In genomic region chr15:75577401-75578205, GRCh38 we compare ENCODE assay signal across 8 cellular contexts. TPM values are rescaled to one million over a fixed set of nuclear protein-coding genes. Genes with fewer than 3 reads are reported as not detected.
A peak's percentile ranks its signal among the peaks of the same experiment; 100 is the strongest.
DNase-seq lines count a peak whose midpoint lies in the region; TF ChIP-seq lines count a peak whose summit lies in the region.

No MANE protein-coding gene starts in this region.

- H3K27ac Mint-ChIP-seq in immature natural killer cell: peak overlapping the region; percentile 80 to 92 (median 90)

- no peaks in the 10 kb centered on the region for H3K9me3 Mint-ChIP-seq in immature natural killer cell

- no peaks in the 10 kb centered on the region for H3K36me3 ChIP-seq in MM.1S (replicated peaks; ENCODE audit: insufficient read depth, low read length)
- H3K36me3 ChIP-seq in smooth muscle cell (ENCODE audit: low read depth): no peaks in the 10 kb centered on the region

- H3K4me3 ChIP-seq in MM.1S (ENCODE audit: low read length): peak overlapping the region; percentile 86
- peak overlapping the region; percentile 99 for H3K4me3 ChIP-seq in smooth muscle cell

- DNase-seq in EL: peak; percentile 30
- no peak for DNase-seq in MM.1S
- DNase-seq in immature natural killer cell: peak in 2 of 3 donors; percentile 2 to 7
- DNase-seq in smooth muscle cell (lab: John Stamatoyannopoulos, UW; ENCODE audit: unreplicated experiment): no peak
- no peak for DNase-seq in SKM-1 treated with dmso at 0.1 percent for 144 hours (lab: John Stamatoyannopoulos, UW; ENCODE audit: unreplicated experiment)
- DNase-seq in NCI-H2227 treated with DMSO at 0.1 percent for 48 hours (lab: John Stamatoyannopoulos, UW): no peak
- DNase-seq in GM13976 (ENCODE audit: low spot score): no peak

- 3% methylated on average over 13 of the region's 13 CpGs for WGBS in smooth muscle cell (ENCODE audit: low lambda C conversion rate)

- peaks cover 19% of the 10 kb centered on the region for H3K79me2 ChIP-seq in MM.1S (ENCODE audit: low read length)
- H3K79me2 ChIP-seq in smooth muscle cell (ENCODE audit: low read depth): peaks cover 57% of the 10 kb centered on the region

- H3K4me3 Mint-ChIP-seq in immature natural killer cell: peak overlapping the region; percentile 91 to 96 (median 94)

- H3K4me1 Mint-ChIP-seq in immature natural killer cell: peaks cover 37 to 42% of the 10 kb centered on the region in 2 donors

- in situ Hi-C loops in GM13976 (cut with MboI; ENCODE audit: low sequenced_read_pairs, unreplicated experiment): no loop called here

- H3K4me2 ChIP-seq in MM.1S (ENCODE audit: low read depth, low read length) (peak overlapping the region; percentile 89), smooth muscle cell (peak overlapping the region; percentile 99)

- H3K9me3 ChIP-seq in MM.1S (replicated peaks; ENCODE audit: insufficient read depth, low read length) (no peaks in the 10 kb centered on the region), smooth muscle cell (replicated peaks; ENCODE audit: low read depth) (no peaks in the 10 kb centered on the region)

- H3K27me3 ChIP-seq in MM.1S (replicated peaks; ENCODE audit: insufficient read depth, low read length) (no peaks in the 10 kb centered on the region), smooth muscle cell (ENCODE audit: low read depth) (no peaks in the 10 kb centered on the region)

- peak overlapping the region; percentile 91 for H2AFZ ChIP-seq in MM.1S (ENCODE audit: low read length)
- H2AFZ ChIP-seq in smooth muscle cell (ENCODE audit: low read depth): peak overlapping the region; percentile 98

- H3K4me1 ChIP-seq in MM.1S (ENCODE audit: low read length) (peaks cover 10% of the 10 kb centered on the region; the same call in 1 of the 2 replicates), smooth muscle cell (ENCODE audit: low read depth) (peaks cover 17% of the 10 kb centered on the region)

- H3F3A ChIP-seq in MM.1S (ENCODE audit: insufficient read depth, low read length): peaks cover 3% of the 10 kb centered on the region; the same call in 1 of the 2 replicates
- peaks cover 4% of the 10 kb centered on the region for H3F3A ChIP-seq in smooth muscle cell (ENCODE audit: low read depth)

- H3K27ac ChIP-seq in MM.1S (ENCODE audit: low read length) (no peak overlapping the region), angular gyrus (ENCODE audit: low read depth, low read length) (peak overlapping the region; percentile 82), smooth muscle cell (ENCODE audit: low read depth) (peak overlapping the region; percentile 52)

- H3K9ac ChIP-seq in MM.1S (ENCODE audit: low read length): peak overlapping the region; percentile 84; the same call in 1 of the 2 replicates
- peak overlapping the region; percentile 84 for H3K9ac ChIP-seq in smooth muscle cell (ENCODE audit: low read depth)

- H3K27me3 Mint-ChIP-seq in immature natural killer cell (ENCODE audit: low read depth in 3 of 3): peaks cover 2 to 18% (median 7%) of the 10 kb centered on the region in 3 donors

- TF ChIP-seq CTCF in MM.1S (IDR thresholded peaks at IDR 0.05; ENCODE audit: low read length) (no peak), smooth muscle cell (IDR thresholded peaks at IDR 0.05; ENCODE audit: borderline replicate concordance, insufficient read depth, poor library complexity, severe bottlenecking) (no peak), GM13976 (IDR thresholded peaks at IDR 0.05; ENCODE audit: borderline replicate concordance, control extremely low read depth, extremely low read depth, insufficient read depth, missing control alignments) (no peak)

- peaks cover 0 to 4% (median 0%) of the 10 kb centered on the region in 3 donors for H3K36me3 Mint-ChIP-seq in immature natural killer cell

- H4K20me1 ChIP-seq in MM.1S (ENCODE audit: insufficient read depth, low read length) (no peaks in the 10 kb centered on the region), smooth muscle cell (ENCODE audit: low read depth) (peaks cover 44% of the 10 kb centered on the region)

- H3K9me2 ChIP-seq in MM.1S (replicated peaks; ENCODE audit: insufficient read depth, low read length): no peaks in the 10 kb centered on the region

RNA-seq across cellular contexts. Expression of gene PTPN9, which starts 1.5 kb away (rescaled TPM):
- 10 to 100 TPM; 22.6 to 34.6 (median 31.2) TPM for polyA plus RNA-seq in immature natural killer cell
- 20.3 and 24.2 TPM in 2 replicates for total RNA-seq in smooth muscle cell
- polyA plus RNA-seq in smooth muscle cell: 21.6 and 23.4 TPM in 2 replicates

RNA-seq across cellular contexts. Expression of gene SNUPN, which starts 47.9 kb away (rescaled TPM):
- 10 to 100 TPM; 21.2 to 46.0 (median 31.5) TPM for polyA plus RNA-seq in immature natural killer cell
- total RNA-seq in smooth muscle cell: 15.2 and 20.7 TPM in 2 replicates
- polyA plus RNA-seq in smooth muscle cell: 24.0 and 26.7 TPM in 2 replicates

Comparison
In these comparisons a context has a peak if more than half of its experiments do, and no peak if none do; other contexts are left out.
1. DNase-seq: peak in EL (single experiment) and immature natural killer cell (2 of 3); none in MM.1S (single experiment), smooth muscle cell (single experiment), SKM-1 treated with dmso at 0.1 percent for 144 hours (single experiment), NCI-H2227 treated with DMSO at 0.1 percent for 48 hours (single experiment) and GM13976 (single experiment).